ENCODE assay signal across 1 cellular context in genomic region chr5:59532979-59533729, GRCh38.
TF ChIP-seq lines count a peak whose summit lies in the region.

No MANE protein-coding gene starts in this region.

TF ChIP-seq in GM23338, 12 proteins besides CTCF, POLR2A, EP300 and RAD21 (continued from another document):
- TF ChIP-seq ZNF462 (CRISPR knock-in tag; IDR thresholded peaks at IDR 0.05), result no peak
- no peak for TF ChIP-seq CREB1 (CRISPR knock-in tag; IDR thresholded peaks at IDR 0.05; ENCODE audit: low read depth)
- TF ChIP-seq STAT1 (IDR thresholded peaks at IDR 0.05; ENCODE audit: unreplicated experiment), result no peak
- TF ChIP-seq ETS1 (IDR thresholded peaks at IDR 0.05), result no peak
- TF ChIP-seq EZH2 (IDR thresholded peaks at IDR 0.05; ENCODE audit: low read depth, unreplicated experiment), result no peak
- no peak for TF ChIP-seq REST (IDR thresholded peaks at IDR 0.05; ENCODE audit: unreplicated experiment)
